In the genomic region with DNA sequence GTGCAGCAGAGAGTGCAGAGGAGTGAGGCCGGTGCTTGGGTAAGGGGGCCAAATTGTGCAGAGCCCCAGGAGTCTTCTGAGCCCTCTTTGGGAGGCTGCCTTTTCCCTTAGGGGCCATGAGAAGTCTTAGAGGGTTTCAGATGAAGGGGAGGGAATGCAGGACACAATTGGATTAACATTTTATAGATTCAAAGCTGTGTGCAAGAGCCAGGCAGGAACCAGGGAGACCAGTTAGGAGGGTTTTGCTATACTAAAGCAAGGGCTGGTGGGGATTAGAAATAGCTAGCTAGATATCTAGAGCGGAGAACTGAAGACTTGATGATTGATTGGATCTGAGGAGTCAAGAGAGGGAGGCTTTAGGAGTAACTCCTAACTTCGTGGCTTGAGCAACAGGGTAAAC, we compare ENCODE assay signal across 17 cellular contexts. TPM values are rescaled to one million over a fixed set of nuclear protein-coding genes. Genes with fewer than 3 reads are reported as not detected.
DNase-seq lines count a peak whose midpoint lies in the region; ATAC-seq and TF ChIP-seq lines count a peak whose summit lies in the region.
"Had no signal": no experiment of that assay in that cellular context is flagged by ENCODE, and none has a peak within 500 bp of the region (broad histone marks: within the 10 kb centered on the region; RNA-seq: fewer than 3 reads in every experiment).

No MANE protein-coding gene starts in this region.

- no peak overlapping the region for H4K8ac ChIP-seq in neuronal stem cell (ENCODE audit: low read depth, low read length)

- H3K4me1 Mint-ChIP-seq in activated naive CD8-positive, alpha-beta T cell (ENCODE audit: low read depth) = peaks cover 15% of the 10 kb centered on the region
- peaks cover 12% of the 10 kb centered on the region for H3K4me1 Mint-ChIP-seq in activated naive CD8-positive, alpha-beta T cell treated with anti-CD3 and anti-CD28 coated beads, Interleukin-2, amount 50 U/mL, for 24 hours
- H3K4me1 Mint-ChIP-seq in immature natural killer cell = peaks cover 14 to 17% of the 10 kb centered on the region in 2 donors

- H3K27me3 Mint-ChIP-seq in activated naive CD8-positive, alpha-beta T cell = peaks cover 5% of the 10 kb centered on the region
- H3K27me3 Mint-ChIP-seq in activated naive CD8-positive, alpha-beta T cell treated with anti-CD3 and anti-CD28 coated beads, Interleukin-2, amount 50 U/mL, for 24 hours = peaks cover 5% of the 10 kb centered on the region
- peaks cover 5 to 17% (median 6%) of the 10 kb centered on the region in 3 donors for H3K27me3 Mint-ChIP-seq in immature natural killer cell (ENCODE audit: low read depth in 3 of 3)

- no peak overlapping the region for H3K4ac ChIP-seq in neuronal stem cell (ENCODE audit: low read length)

- H2BK12ac ChIP-seq in neuronal stem cell (ENCODE audit: low read length) = no peak overlapping the region

- H3K23ac ChIP-seq in neuronal stem cell (ENCODE audit: low read depth, low read length, poor library complexity) = no peak overlapping the region

- H3K4me3 ChIP-seq in neuronal stem cell (ENCODE audit: low read length in 2 of 2) = no peak overlapping the region
- H3K4me3 ChIP-seq in mucosa of descending colon = no peak overlapping the region
- H3K4me3 ChIP-seq: GM23248, Peyer's patch had no signal

- H3K9ac ChIP-seq in neuronal stem cell (ENCODE audit: low read depth, low read length, poor library complexity) = no peak overlapping the region
- H3K9ac ChIP-seq: GM23248 had no signal

- WGBS in neuronal stem cell (ENCODE audit: extremely low coverage in 2 of 2, insufficient read length in 2 of 2, insufficient replicate concordance in 1 of 2), 2 donors = no CpG with 5 or more reads among the region's 3 CpGs

- no peak overlapping the region for H3K14ac ChIP-seq in neuronal stem cell (ENCODE audit: low read length)

- H4K91ac ChIP-seq in neuronal stem cell (ENCODE audit: low read depth, low read length, poor library complexity) = no peak overlapping the region

- peaks cover 3% of the 10 kb centered on the region for H3K36me3 Mint-ChIP-seq in activated naive CD8-positive, alpha-beta T cell
- H3K36me3 Mint-ChIP-seq in activated naive CD8-positive, alpha-beta T cell treated with anti-CD3 and anti-CD28 coated beads, Interleukin-2, amount 50 U/mL, for 24 hours (ENCODE audit: low read depth) = peaks cover 3% of the 10 kb centered on the region
- no peaks in the 10 kb centered on the region for H3K36me3 Mint-ChIP-seq in immature natural killer cell

- H3K27ac ChIP-seq in neuronal stem cell (replicated peaks; ENCODE audit: low read length) (no peak overlapping the region), caudate nucleus (ENCODE audit: low read depth, low read length) (no peak overlapping the region)
- H3K27ac ChIP-seq: GM23248, Peyer's patch had no signal

- H3K79me1 ChIP-seq in neuronal stem cell (ENCODE audit: low read depth, low read length) = no peaks in the 10 kb centered on the region

- intact Hi-C loops in left ventricle myocardium superior (cut with micrococcal nuclease) = no loop called here
- intact Hi-C loops in mucosa of descending colon (cut with DNase I, micrococcal nuclease) = loop anchor here in 1 of 2 donors (10.0 kb wide), 1 partner anchor 49 kb away; no protein-coding TSS in a partner anchor

- H3K9me3 Mint-ChIP-seq in activated naive CD8-positive, alpha-beta T cell (ENCODE audit: low read depth) = peaks cover 4% of the 10 kb centered on the region
- H3K9me3 Mint-ChIP-seq in activated naive CD8-positive, alpha-beta T cell treated with anti-CD3 and anti-CD28 coated beads, Interleukin-2, amount 50 U/mL, for 24 hours = peaks cover 5% of the 10 kb centered on the region
- peaks cover 0 to 1% (median 0%) of the 10 kb centered on the region in 6 donors for H3K9me3 Mint-ChIP-seq in immature natural killer cell

- TF ChIP-seq CTCF in mucosa of descending colon (IDR thresholded peaks at IDR 0.05) = no peak

- H2AK5ac ChIP-seq in neuronal stem cell (ENCODE audit: low read depth, low read length) = no peak overlapping the region

- H3K27ac Mint-ChIP-seq in activated naive CD8-positive, alpha-beta T cell = no peak overlapping the region
- no peak overlapping the region for H3K27ac Mint-ChIP-seq in activated naive CD8-positive, alpha-beta T cell treated with anti-CD3 and anti-CD28 coated beads, Interleukin-2, amount 50 U/mL, for 24 hours
- H3K27ac Mint-ChIP-seq in immature natural killer cell = no peak overlapping the region

- no peak overlapping the region for H2BK5ac ChIP-seq in neuronal stem cell (ENCODE audit: low read length)

- ATAC-seq in activated naive CD8-positive, alpha-beta T cell treated with anti-CD3 and anti-CD28 coated beads, Interleukin-2, amount 50 U/mL, for 24 hours = no peak
- no peak for ATAC-seq in left ventricle myocardium superior
- no peak for ATAC-seq in mucosa of descending colon

- H2AFZ ChIP-seq in neuronal stem cell (ENCODE audit: low read length) = no peak overlapping the region
- H2AFZ ChIP-seq: GM23248 had no signal

- no peaks in the 10 kb centered on the region for H3K36me3 ChIP-seq in neuronal stem cell (replicated peaks in 1 of 2; ENCODE audit: control insufficient read depth in 2 of 2, insufficient read depth in 2 of 2, low read length in 2 of 2)
- H3K36me3 ChIP-seq in mucosa of descending colon (ENCODE audit: low read depth) = no peaks in the 10 kb centered on the region
- H3K36me3 ChIP-seq: Peyer's patch had no signal

- H3K27me3 ChIP-seq in neuronal stem cell (ENCODE audit: control insufficient read depth in 3 of 3, insufficient read depth in 3 of 3, low read depth in 1 of 3, low read length in 3 of 3) = peaks cover 0 to 18% (median 0%) of the 10 kb centered on the region in 3 experiments
- H3K27me3 ChIP-seq: Peyer's patch had no signal

- H3K4me1 ChIP-seq in neuronal stem cell (ENCODE audit: control insufficient read depth in 2 of 2, insufficient read depth in 1 of 2, low read depth in 1 of 2, low read length in 2 of 2) (peaks cover 0 to 4% of the 10 kb centered on the region in 2 donors), mucosa of descending colon (ENCODE audit: low read depth) (no peaks in the 10 kb centered on the region)
- H3K4me1 ChIP-seq: Peyer's patch had no signal

- no peak overlapping the region for H2BK120ac ChIP-seq in neuronal stem cell (ENCODE audit: low read depth, low read length)

- peak overlapping the region; percentile 89 for H3K4me3 Mint-ChIP-seq in activated naive CD8-positive, alpha-beta T cell
- no peak overlapping the region for H3K4me3 Mint-ChIP-seq in activated naive CD8-positive, alpha-beta T cell treated with anti-CD3 and anti-CD28 coated beads, Interleukin-2, amount 50 U/mL, for 24 hours
- peak overlapping the region in 4 of 5 donors; percentile 62 to 88 (median 82) for H3K4me3 Mint-ChIP-seq in immature natural killer cell

- no peak overlapping the region for H3K4me2 ChIP-seq in neuronal stem cell (ENCODE audit: insufficient read depth, low read length, poor library complexity, severe bottlenecking)

- H3K9me3 ChIP-seq in neuronal stem cell (replicated peaks in 1 of 2; ENCODE audit: control insufficient read depth in 2 of 2, insufficient read depth in 1 of 2, low read depth in 1 of 2, low read length in 2 of 2) (no peaks in the 10 kb centered on the region), mucosa of descending colon (no peaks in the 10 kb centered on the region)
- H3K9me3 ChIP-seq: Peyer's patch had no signal

- no peak for DNase-seq in activated naive CD8-positive, alpha-beta T cell treated with anti-CD3 and anti-CD28 coated beads, Interleukin-2, amount 50 U/mL, for 24 hours
- DNase-seq in NCI-H82 treated with DMSO at 0.1 percent for 48 hours (lab: John Stamatoyannopoulos, UW; ENCODE audit: unreplicated experiment) (peak; percentile 87), immature natural killer cell (no peak), neuronal stem cell (ENCODE audit: low spot score) (no peak), left ventricle myocardium superior (no peak), mucosa of descending colon (no peak), caudate nucleus (lab: John Stamatoyannopoulos, UW) (no peak)
- DNase-seq: DMS79 treated with DMSO at 0.1 percent for 48 hours, GM23248, KBM-7, NCI-H1092, NCI-H2107, NCI-H446, NCI-H774, Peyer's patch, SHP77 had no signal

- peak overlapping the region; percentile 74 for H3K18ac ChIP-seq in neuronal stem cell (ENCODE audit: low read length)

- peak overlapping the region; percentile 51 for H2BK15ac ChIP-seq in neuronal stem cell (ENCODE audit: low read length)

RNA-seq across cellular contexts. Expression of a gene that starts 49.5 kb away (rescaled TPM):
- under 1 TPM in 2 of 3 donors, not detected in 1; 0.10 to 0.39 TPM for polyA plus RNA-seq in immature natural killer cell
- 5.9 TPM for polyA plus RNA-seq in neuronal stem cell (2013, experiment 1 of 2)
- 5.7 TPM for polyA plus RNA-seq in neuronal stem cell (2013, experiment 2 of 2)
- total RNA-seq in left ventricle myocardium superior = 50.0 TPM
- 10 to 100 TPM; 10.2 to 68.4 (median 24.8) TPM for total RNA-seq in mucosa of descending colon
